ENCODE assay signal across 9 cellular contexts in the genomic region with DNA sequence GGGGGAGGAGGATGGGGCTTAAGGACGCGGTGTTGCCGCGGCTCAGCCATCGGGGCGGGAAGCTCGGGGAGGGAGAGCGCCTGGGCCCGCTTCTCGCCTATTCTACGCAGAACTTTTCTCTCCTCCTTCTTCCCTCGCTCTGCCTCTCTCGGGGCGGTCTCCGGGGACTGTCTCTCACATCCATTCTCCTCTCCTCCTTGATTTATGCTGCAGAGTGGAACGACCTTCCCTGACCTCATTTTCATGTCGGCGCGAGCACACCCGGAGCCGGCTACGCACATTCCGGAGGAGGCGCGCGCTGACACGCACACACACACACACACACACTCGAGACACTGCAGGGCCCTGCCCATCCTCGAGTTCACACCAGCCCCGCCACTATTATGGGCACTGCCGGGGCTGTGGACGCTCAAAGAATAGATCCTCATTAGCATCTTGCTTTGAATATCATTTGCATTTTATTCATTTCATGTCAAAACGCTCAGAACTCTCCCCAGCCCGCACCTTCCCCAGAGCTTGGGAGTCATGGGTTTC. TPM values are rescaled to one million over a fixed set of nuclear protein-coding genes. Genes with fewer than 3 reads are reported as not detected.
DNase-seq lines count a peak whose midpoint lies in the region; ATAC-seq and TF ChIP-seq lines count a peak whose summit lies in the region.
"Had no signal": no experiment of that assay in that cellular context is flagged by ENCODE, and none has a peak within 500 bp of the region (broad histone marks: within the 10 kb centered on the region; RNA-seq: fewer than 3 reads in every experiment).

No MANE protein-coding gene starts in this region.

- peak; percentile 22 for DNase-seq in GM06990 (ENCODE audit: extremely low read depth, insufficient read length)
- peak; percentile 41 for DNase-seq in UCSD-AML1 (lab: John Stamatoyannopoulos, UW; ENCODE audit: unreplicated experiment)
- DNase-seq in fibroblast of the aortic adventitia (ENCODE audit: low read depth) = peak; percentile 16
- peak; percentile 44 for DNase-seq in putamen (ENCODE audit: low spot score)
- DNase-seq in RPMI8226 = no peak
- no peak for DNase-seq in left lobe of liver (ENCODE audit: low spot score)
- no peak for DNase-seq in medulla oblongata (ENCODE audit: extremely low spot score)

- H3K36me3 ChIP-seq in GM06990 (ENCODE audit: control insufficient read depth, insufficient read depth, low read length) = no peaks in the 10 kb centered on the region

- TF ChIP-seq CTCF in GM06990 (IDR thresholded peaks at IDR 0.05; ENCODE audit: insufficient read depth, low read length, poor library complexity, severe bottlenecking) (no peak), fibroblast of the aortic adventitia (IDR thresholded peaks at IDR 0.05; ENCODE audit: insufficient read depth, low read length) (no peak)

- H3K4me3 ChIP-seq in GM06990 (replicated peaks; ENCODE audit: low read depth, low read length) (peak overlapping the region; percentile 35), fibroblast of the aortic adventitia (ENCODE audit: low read depth, low read length) (peak overlapping the region; percentile 17)

- ATAC-seq in GM18909 (IDR thresholded peaks at IDR 0.05; ENCODE audit: poor library complexity, unreplicated experiment) (no peak), left lobe of liver (no peak)

- peaks cover 9% of the 10 kb centered on the region for H3K27me3 ChIP-seq in GM06990 (replicated peaks; ENCODE audit: control insufficient read depth, insufficient read depth, low read length)

RNA-seq across cellular contexts. Expression of a gene that starts 36.7 kb away (rescaled TPM):
- total RNA-seq in fibroblast of the aortic adventitia (ENCODE audit: low replicate concordance) (not detected in 2 replicates), left lobe of liver (not detected)
- total RNA-seq: LHCN-M2 had no signal

Comparison
In these comparisons a context has a peak if more than half of its experiments do, and no peak if none do; other contexts are left out.
1. DNase-seq: peak in GM06990 (single experiment), UCSD-AML1 (single experiment), fibroblast of the aortic adventitia (single experiment) and putamen (single experiment); none in RPMI8226 (single experiment), left lobe of liver (single experiment) and medulla oblongata (single experiment).